ENCODE assay signal across 17 cellular contexts in the genomic region with DNA sequence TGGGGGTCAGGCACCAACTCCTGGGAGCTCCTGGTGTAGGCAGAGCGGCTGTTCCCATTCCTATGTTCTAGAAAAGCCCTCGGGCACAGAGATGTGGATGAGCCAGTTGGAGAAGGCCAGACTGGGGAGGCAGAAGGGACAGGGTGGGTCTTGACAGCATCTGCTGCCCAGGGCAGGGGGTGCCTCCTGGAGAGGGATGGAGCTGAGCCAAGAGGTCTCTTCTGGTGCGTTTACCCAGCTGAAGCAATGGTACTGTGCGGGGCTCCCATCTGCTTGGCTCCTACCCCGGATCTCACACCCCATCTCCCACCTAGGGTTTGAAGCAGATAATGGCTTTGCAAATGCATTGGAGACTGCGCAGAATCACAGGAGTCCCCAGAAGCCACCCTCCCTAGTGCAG. TPM values are rescaled to one million over a fixed set of nuclear protein-coding genes. Genes with fewer than 3 reads are reported as not detected.
A peak's percentile ranks its signal among the peaks of the same experiment; 100 is the strongest.
DNase-seq lines count a peak whose midpoint lies in the region; ATAC-seq and TF ChIP-seq lines count a peak whose summit lies in the region.
"Had no signal": no experiment of that assay in that cellular context is flagged by ENCODE, and none has a peak within 500 bp of the region (broad histone marks: within the 10 kb centered on the region; RNA-seq: fewer than 3 reads in every experiment).

No MANE protein-coding gene starts in this region.

- H3K79me1 ChIP-seq in trophoblast cell (ENCODE audit: low read length), result peaks cover 36% of the 10 kb centered on the region

- H3K27ac ChIP-seq in dorsolateral prefrontal cortex, result peak overlapping the region in 41 of 59 donors; percentile 2 to 94 (median 84)
- peak overlapping the region; percentile 79 for H3K27ac ChIP-seq in trophoblast cell (ENCODE audit: low read depth, low read length)
- no peak overlapping the region for H3K27ac ChIP-seq in hepatocyte

- H3K9me3 ChIP-seq in BE2C (no peaks in the 10 kb centered on the region), trophoblast cell (ENCODE audit: insufficient read depth, low read depth, low read length) (peaks cover 4% of the 10 kb centered on the region), hepatocyte (ENCODE audit: low read depth) (no peaks in the 10 kb centered on the region)

- peak overlapping the region; percentile 6 for H3K14ac ChIP-seq in trophoblast cell (ENCODE audit: low read length)

- WGBS in trophoblast cell (ENCODE audit: extremely low coverage, insufficient coverage, insufficient read length), result no CpG with 5 or more reads among the region's 6 CpGs
- 91% methylated on average over 6 of the region's 6 CpGs for WGBS in hepatocyte (ENCODE audit: low lambda C conversion rate, missing lambda C conversion rate)

- H3K4me1 ChIP-seq in BE2C (peaks cover 49% of the 10 kb centered on the region), trophoblast cell (ENCODE audit: control insufficient read depth in 1 of 2, insufficient read depth in 2 of 2, low read length in 2 of 2) (peaks cover 61 to 63% of the 10 kb centered on the region in 2 experiments), hepatocyte (ENCODE audit: insufficient read depth) (peaks cover 67% of the 10 kb centered on the region)

- TF ChIP-seq CTCF in BE2C (IDR thresholded peaks at IDR 0.05; ENCODE audit: low read depth, low read length) (no peak), dorsolateral prefrontal cortex (IDR thresholded peaks at IDR 0.05 in 54 of 56, conservative IDR thresholded peaks at IDR 0.05 in 2 of 56; ENCODE audit: low read depth in 1 of 56, partially characterized antibody in 56 of 56) (no peak), hepatocyte (IDR thresholded peaks at IDR 0.05; ENCODE audit: poor library complexity) (no peak)

- H3K79me2 ChIP-seq in trophoblast cell (ENCODE audit: control insufficient read depth, insufficient read depth, low read length, poor library complexity), result peaks cover 29% of the 10 kb centered on the region
- peaks cover 87% of the 10 kb centered on the region for H3K79me2 ChIP-seq in hepatocyte

- no peak overlapping the region for H2AFZ ChIP-seq in trophoblast cell (ENCODE audit: insufficient read depth, low read length, poor library complexity)
- no peak overlapping the region for H2AFZ ChIP-seq in hepatocyte

- no peak overlapping the region for H3K4me3 ChIP-seq in BE2C (ENCODE audit: low read depth, low read length)
- no peak overlapping the region for H3K4me3 ChIP-seq in dorsolateral prefrontal cortex
- H3K4me3 ChIP-seq in trophoblast cell (ENCODE audit: low read depth, low read length), result no peak overlapping the region
- H3K4me3 ChIP-seq in hepatocyte, result no peak overlapping the region
- H3K4me3 ChIP-seq: skin epidermis had no signal

- H3K27me3 ChIP-seq in BE2C (no peaks in the 10 kb centered on the region), dorsolateral prefrontal cortex (no peaks in the 10 kb centered on the region), trophoblast cell (ENCODE audit: insufficient read depth, low read length) (no peaks in the 10 kb centered on the region), hepatocyte (no peaks in the 10 kb centered on the region)

- H4K91ac ChIP-seq in trophoblast cell (ENCODE audit: low read depth, low read length), result no peak overlapping the region

- H4K20me1 ChIP-seq in hepatocyte (ENCODE audit: insufficient read depth, poor library complexity, severe bottlenecking), result peaks cover 9% of the 10 kb centered on the region

- H3K9me2 ChIP-seq in hepatocyte (replicated peaks; ENCODE audit: insufficient read depth), result no peaks in the 10 kb centered on the region

- no peak overlapping the region for H2BK120ac ChIP-seq in trophoblast cell (ENCODE audit: insufficient read depth, low read length, poor library complexity)

- DNase-seq in BE2C (peak; percentile 37), NCI-H2081 treated with DMSO at 0.1 percent for 48 hours (lab: John Stamatoyannopoulos, UW) (peak; percentile 28), dorsolateral prefrontal cortex (no peak), trophoblast cell (peak in 1 of 2 donors; percentile 33), hepatocyte (ENCODE audit: low spot score) (no peak), ureter (ENCODE audit: low spot score) (no peak)
- DNase-seq: activated CD4-positive, alpha-beta T cell treated with anti-CD3 and anti-CD28 coated beads, Interleukin-2, amount 50 U/mL, for 4 hours; anterior cingulate cortex; dermis blood vessel endothelial cell; DMS53; NCI-H526 treated with DMSO at 0.1 percent for 48 hours; T1000 had no signal

- no peak overlapping the region for H4K8ac ChIP-seq in trophoblast cell (ENCODE audit: low read depth, low read length)

- peak overlapping the region; percentile 22 for H3K4ac ChIP-seq in trophoblast cell (ENCODE audit: low read depth, low read length)

- peak overlapping the region; percentile 16 for H2AK5ac ChIP-seq in trophoblast cell (ENCODE audit: low read length)

- intact Hi-C loops in dorsolateral prefrontal cortex (cut with DNase I), result no loop called here

- no peak overlapping the region for H2BK5ac ChIP-seq in trophoblast cell (ENCODE audit: low read depth, low read length, poor library complexity)

- peak overlapping the region; percentile 0 for H2BK12ac ChIP-seq in trophoblast cell (ENCODE audit: low read length)

- H3K4me2 ChIP-seq in trophoblast cell (ENCODE audit: low read length), result no peak overlapping the region
- no peak overlapping the region for H3K4me2 ChIP-seq in hepatocyte

- H3K9ac ChIP-seq in trophoblast cell (ENCODE audit: low read length), result no peak overlapping the region

- H3K23ac ChIP-seq in trophoblast cell (ENCODE audit: low read length), result no peak overlapping the region

- H4K12ac ChIP-seq in trophoblast cell (ENCODE audit: low read depth, low read length), result no peak overlapping the region

- H3K36me3 ChIP-seq in BE2C (no peaks in the 10 kb centered on the region), trophoblast cell (ENCODE audit: control insufficient read depth in 1 of 2, insufficient read depth in 2 of 2, low read length in 2 of 2) (no peaks in the 10 kb centered on the region), hepatocyte (replicated peaks; ENCODE audit: insufficient read depth, low read depth) (no peaks in the 10 kb centered on the region)

- ATAC-seq in GM18867 (IDR thresholded peaks at IDR 0.05; ENCODE audit: unreplicated experiment) (no peak), GM19395 (IDR thresholded peaks at IDR 0.05; ENCODE audit: unreplicated experiment) (no peak)
- ATAC-seq: activated T-helper 17 cell treated with anti-CD3 and anti-CD28 coated beads, Interleukin-2, amount 50 U/mL, for 72 hours; Right ventricle myocardium inferior had no signal

- peak overlapping the region; percentile 79 for H3K18ac ChIP-seq in trophoblast cell (ENCODE audit: low read length)

RNA-seq across cellular contexts. Expression of a gene that starts 41.3 kb away (rescaled TPM):
- 9.1 TPM for polyA plus RNA-seq in BE2C (2012; ENCODE audit: insufficient read depth, insufficient read length, low read depth)
- total RNA-seq in dorsolateral prefrontal cortex (10 to 100 TPM in 104 of 120 experiments, 1 to 10 TPM in 16; 6.0 to 49.5 (median 17.2) TPM), hepatocyte (15.5 and 20.8 TPM in 2 replicates), ureter (33.0 TPM)
- 21.8 and 22.1 TPM in 2 replicates for polyA plus RNA-seq in trophoblast cell (2013)
- 36.1 and 48.3 TPM in 2 replicates for polyA plus RNA-seq in hepatocyte

Comparison
In these comparisons a context has a peak if more than half of its experiments do, and no peak if none do; other contexts are left out.
1. DNase-seq: peak in BE2C (single experiment) and NCI-H2081 treated with DMSO at 0.1 percent for 48 hours (single experiment); none in dorsolateral prefrontal cortex (0 of 10), hepatocyte (single experiment) and ureter (single experiment).